10 cellular contexts compared by ENCODE assay signal in the genomic region with DNA sequence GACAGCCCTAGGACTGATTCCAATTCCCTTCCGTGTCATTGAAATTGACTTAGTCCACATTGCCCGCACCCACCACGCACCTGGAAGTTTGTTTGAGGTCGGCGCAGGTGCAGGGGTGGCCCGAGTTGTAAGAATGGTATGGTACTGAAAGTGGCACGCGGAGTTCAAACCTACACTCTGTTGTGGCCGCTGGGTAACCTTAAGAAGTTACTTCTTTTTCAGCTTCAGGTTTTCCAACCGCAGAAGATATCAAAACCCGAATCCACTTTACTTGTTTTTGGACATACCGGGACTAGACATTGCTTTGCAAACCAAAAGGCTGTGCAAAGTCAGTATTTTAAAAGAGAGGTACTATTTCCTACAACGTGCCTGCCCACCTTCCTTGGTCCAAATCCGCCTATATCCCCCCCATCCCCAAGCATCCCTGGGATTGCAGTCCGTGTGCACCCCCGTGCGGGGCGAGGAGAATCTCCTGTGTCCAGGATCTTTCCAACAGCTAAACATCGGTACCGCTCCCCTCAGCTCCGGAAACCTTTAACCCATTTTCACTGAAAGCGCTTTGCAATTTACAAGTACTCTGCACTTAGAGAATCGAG. TPM values are rescaled to one million over a fixed set of nuclear protein-coding genes. Genes with fewer than 3 reads are reported as not detected.
DNase-seq lines count a peak whose midpoint lies in the region; ATAC-seq, FAIRE-seq and TF ChIP-seq lines count a peak whose summit lies in the region.
"Had no signal": no experiment of that assay in that cellular context is flagged by ENCODE, and none has a peak within 500 bp of the region (broad histone marks: within the 10 kb centered on the region; RNA-seq: fewer than 3 reads in every experiment).

No MANE protein-coding gene starts in this region.

- intact Hi-C loops in PC-3 (cut with micrococcal nuclease), result loop anchor here (2.0 to 5.0 kb wide), 6 partner anchors 217 to 1332 kb away; no protein-coding TSS in a partner anchor
- intact Hi-C loops in esophagus squamous epithelium (cut with DNase I), result loop anchor here (5.0 to 10.0 kb wide), 3 partner anchors 1167 to 1335 kb away; no protein-coding TSS in a partner anchor

- H4K91ac ChIP-seq in neuronal stem cell (ENCODE audit: low read depth, low read length, poor library complexity), result no peak overlapping the region

- no peak overlapping the region for H3K14ac ChIP-seq in neuronal stem cell (ENCODE audit: low read length)

- no peaks in the 10 kb centered on the region for H3F3A ChIP-seq in PC-3 (ENCODE audit: low read length, unreplicated experiment)

- H3K27me3 ChIP-seq in PC-3 (ENCODE audit: low read length), result no peaks in the 10 kb centered on the region
- peaks cover 0 to 84% (median 12%) of the 10 kb centered on the region in 4 donors for H3K27me3 ChIP-seq in esophagus squamous epithelium
- H3K27me3 ChIP-seq in neuronal stem cell (ENCODE audit: control insufficient read depth in 3 of 3, insufficient read depth in 3 of 3, low read depth in 1 of 3, low read length in 3 of 3), result peaks cover 0 to 26% (median 13%) of the 10 kb centered on the region in 3 experiments

- no peak overlapping the region for H2AK5ac ChIP-seq in neuronal stem cell (ENCODE audit: low read depth, low read length)

- no peak overlapping the region for H2BK5ac ChIP-seq in neuronal stem cell (ENCODE audit: low read length)

- FAIRE-seq in D721Med (lab: Jason Lieb, UNC), result no peak
- FAIRE-seq: TTC549 had no signal

- H3K4ac ChIP-seq in neuronal stem cell (ENCODE audit: low read length), result no peak overlapping the region

- H3K9me3 ChIP-seq in PC-3 (ENCODE audit: low read length) (no peaks in the 10 kb centered on the region), esophagus squamous epithelium (no peaks in the 10 kb centered on the region), neuronal stem cell (replicated peaks in 1 of 2; ENCODE audit: control insufficient read depth in 2 of 2, insufficient read depth in 1 of 2, low read depth in 1 of 2, low read length in 2 of 2) (no peaks in the 10 kb centered on the region)

- BruUV-seq in PC-3 (replicated peaks; lab: Mats Ljungman, UMichigan), result TSS peak; percentile 58

- H3K4me3 ChIP-seq in PC-3 (ENCODE audit: low read length) (peak overlapping the region; percentile 80), esophagus squamous epithelium (peak overlapping the region; percentile 31 to 71 (median 46)), neuronal stem cell (ENCODE audit: low read length in 2 of 2) (peak overlapping the region; percentile 65 to 98)

- H3K18ac ChIP-seq in neuronal stem cell (ENCODE audit: low read length), result no peak overlapping the region

- H3K36me3 ChIP-seq in PC-3 (ENCODE audit: low read depth, low read length) (no peaks in the 10 kb centered on the region; the same call in 1 of the 2 replicates), esophagus squamous epithelium (no peaks in the 10 kb centered on the region), neuronal stem cell (replicated peaks in 1 of 2; ENCODE audit: control insufficient read depth in 2 of 2, insufficient read depth in 2 of 2, low read length in 2 of 2) (peaks cover 16 to 22% of the 10 kb centered on the region in 2 donors)

- H3K79me1 ChIP-seq in neuronal stem cell (ENCODE audit: low read depth, low read length), result no peaks in the 10 kb centered on the region

- H3K23ac ChIP-seq in neuronal stem cell (ENCODE audit: low read depth, low read length, poor library complexity), result no peak overlapping the region

- peak overlapping the region; percentile 34 for H3K9ac ChIP-seq in PC-3 (ENCODE audit: low read length)
- no peak overlapping the region for H3K9ac ChIP-seq in neuronal stem cell (ENCODE audit: low read depth, low read length, poor library complexity)

- 4 to 6% methylated on average over 18 to 20 of the region's 23 CpGs for WGBS in esophagus squamous epithelium, 2 donors
- no CpG with 5 or more reads among the region's 23 CpGs for WGBS in neuronal stem cell (ENCODE audit: extremely low coverage in 2 of 2, insufficient read length in 2 of 2, insufficient replicate concordance in 1 of 2), 2 donors

- peaks cover 53% of the 10 kb centered on the region for H3K4me1 ChIP-seq in PC-3 (ENCODE audit: insufficient read depth, low read length)
- H3K4me1 ChIP-seq in esophagus squamous epithelium, result peaks cover 22 to 58% (median 27%) of the 10 kb centered on the region in 3 donors
- H3K4me1 ChIP-seq in neuronal stem cell (ENCODE audit: control insufficient read depth in 2 of 2, insufficient read depth in 1 of 2, low read depth in 1 of 2, low read length in 2 of 2), result peaks cover 8 to 23% of the 10 kb centered on the region in 2 donors

- H4K20me1 ChIP-seq in PC-3 (ENCODE audit: low read length), result peaks cover 3% of the 10 kb centered on the region; the same call in 1 of the 2 replicates

- H2BK15ac ChIP-seq in neuronal stem cell (ENCODE audit: low read length), result no peak overlapping the region

- ATAC-seq in PC-3, result no peak

- no peak overlapping the region for H4K8ac ChIP-seq in neuronal stem cell (ENCODE audit: low read depth, low read length)

- peak overlapping the region; percentile 90 for H3K4me2 ChIP-seq in PC-3 (ENCODE audit: low read length)
- peak overlapping the region; percentile 84 for H3K4me2 ChIP-seq in neuronal stem cell (ENCODE audit: insufficient read depth, low read length, poor library complexity, severe bottlenecking)

- H3K79me2 ChIP-seq in PC-3 (ENCODE audit: low read length), result peaks cover 17% of the 10 kb centered on the region; the same call in 1 of the 2 replicates

- no peak for DNase-seq in PC-3
- DNase-seq in esophagus squamous epithelium (lab: John Stamatoyannopoulos, UW), result no peak
- no peak for DNase-seq in neuronal stem cell (ENCODE audit: low spot score)
- DNase-seq in D721Med (ENCODE audit: insufficient read length, low spot score), result no peak
- no peak for DNase-seq in H4 (ENCODE audit: low spot score)
- DNase-seq in DMS79 treated with DMSO at 0.1 percent for 48 hours (lab: John Stamatoyannopoulos, UW), result no peak
- no peak for DNase-seq in cortex of kidney (lab: John Stamatoyannopoulos, UW)

- H2BK12ac ChIP-seq in neuronal stem cell (ENCODE audit: low read length), result no peak overlapping the region

- H2AFZ ChIP-seq in PC-3 (ENCODE audit: low read length) (peak overlapping the region; percentile 66), neuronal stem cell (ENCODE audit: low read length) (peak overlapping the region; percentile 96)

- CTCF ChIA-PET in PC-3 (lab: Charles Lee), result no interaction called here

- H3K9me2 ChIP-seq in PC-3 (replicated peaks; ENCODE audit: low read length), result no peaks in the 10 kb centered on the region

- H3K27ac ChIP-seq in C4-2B, result peak overlapping the region; percentile 40; the same call in 1 of the 2 replicates
- H3K27ac ChIP-seq in PC-3 (ENCODE audit: low read length), result no peak overlapping the region
- H3K27ac ChIP-seq in esophagus squamous epithelium, result peak overlapping the region in 2 of 4 donors; percentile 13 to 56
- H3K27ac ChIP-seq in neuronal stem cell (replicated peaks; ENCODE audit: low read length), result no peak overlapping the region

- POLR2A ChIA-PET in PC-3 (lab: Charles Lee; ENCODE audit: unreplicated experiment), result interaction anchor here (0.9 kb wide), 1 partner anchor 234 kb away, joined by 4 read pairs; no protein-coding TSS in a partner anchor

- H2BK120ac ChIP-seq in neuronal stem cell (ENCODE audit: low read depth, low read length), result no peak overlapping the region

- TF ChIP-seq POLR2A in esophagus squamous epithelium (IDR thresholded peaks at IDR 0.05), result no peak

- TF ChIP-seq CTCF in C4-2B (conservative IDR thresholded peaks at IDR 0.05) (no peak), PC-3 (conservative IDR thresholded peaks at IDR 0.05; ENCODE audit: low read depth, low read length) (no peak), esophagus squamous epithelium (IDR thresholded peaks at IDR 0.05) (no peak), D721Med (IDR thresholded peaks at IDR 0.05; ENCODE audit: insufficient read depth, missing control alignments) (no peak)

RNA-seq across cellular contexts. Expression of gene IGFBP3, which starts 1.0 kb away (rescaled TPM):
- total RNA-seq in PC-3 (2014; rRNA removed) (120 and 136 TPM in 2 replicates), esophagus squamous epithelium (10 to 100 TPM; 11.8 to 68.4 (median 47.9) TPM)
- 149 TPM for polyA plus RNA-seq in neuronal stem cell (2013, experiment 1 of 2)
- polyA plus RNA-seq in neuronal stem cell (2013, experiment 2 of 2), result 151 TPM
- total RNA-seq in H4 (2014; rRNA removed; shearing (Covaris generic)), result 1,960 and 2,130 TPM in 2 replicates

RNA-seq across cellular contexts. Expression of gene IGFBP1, which starts 31.8 kb away (rescaled TPM):
- total RNA-seq in PC-3 (2014; rRNA removed), result 1.3 and 1.5 TPM in 2 replicates
- not detected for total RNA-seq in esophagus squamous epithelium
- polyA plus RNA-seq in neuronal stem cell (2013, experiment 1 of 2), result not detected
- not detected for polyA plus RNA-seq in neuronal stem cell (2013, experiment 2 of 2)
- total RNA-seq in H4 (2014; rRNA removed; shearing (Covaris generic)), result not detected in 2 replicates
- total RNA-seq: left colon had no signal

RNA-seq across cellular contexts. Expression of gene CCDC201, which starts 47.2 kb away (rescaled TPM):
- total RNA-seq in PC-3 (2014; rRNA removed) (0.11 TPM in 1 of 2 replicates, not detected in the other), esophagus squamous epithelium (not detected)
- 0.01 TPM for polyA plus RNA-seq in neuronal stem cell (2013, experiment 1 of 2)
- not detected for polyA plus RNA-seq in neuronal stem cell (2013, experiment 2 of 2)
- total RNA-seq in H4 (2014; rRNA removed; shearing (Covaris generic)), result 0.08 and 0.10 TPM in 2 replicates
- total RNA-seq: left colon had no signal

Comparison
In these comparisons a context has a peak if more than half of its experiments do, and no peak if none do; other contexts are left out.
1. RNA of gene IGFBP3, which starts 1.0 kb away (total RNA-seq): 1,960 to 2,130 TPM in H4; 120 to 136 TPM in PC-3 and 11.8 to 68.4 TPM in esophagus squamous epithelium; every median in the first group is over 10 times any median in the second.
2. Peak in every context shown above with its lines, with median percentiles within 50 percentile points of each other: H3K4me3 ChIP-seq.